7 cellular contexts compared by ENCODE assay signal in genomic region chr3:195259146-195259563, GRCh38. TPM values are rescaled to one million over a fixed set of nuclear protein-coding genes. Genes with fewer than 3 reads are reported as not detected.
DNase-seq lines count a peak whose midpoint lies in the region; ATAC-seq and TF ChIP-seq lines count a peak whose summit lies in the region.

No MANE protein-coding gene starts in this region.

- no peaks in the 10 kb centered on the region for H3K36me3 Mint-ChIP-seq in IgD-negative memory B cell

- H3K27ac Mint-ChIP-seq in IgD-negative memory B cell: peak overlapping the region; percentile 22 to 95 (median 92)

- H3K27me3 ChIP-seq in brain microvascular endothelial cell (replicated peaks) (no peaks in the 10 kb centered on the region), lower lobe of right lung (ENCODE audit: low read depth) (no peaks in the 10 kb centered on the region), upper lobe of left lung (no peaks in the 10 kb centered on the region)

- no peaks in the 10 kb centered on the region for H3K27me3 Mint-ChIP-seq in IgD-negative memory B cell

- WGBS in upper lobe of left lung, 2 donors: 67 to 93% methylated on average over 2 to 8 of the region's 12 CpGs

- no peak for TF ChIP-seq POLR2A in upper lobe of left lung (IDR thresholded peaks at IDR 0.05)

- H3K4me3 Mint-ChIP-seq in IgD-negative memory B cell: peak overlapping the region; percentile 62 to 79 (median 70)

- H3K4me1 Mint-ChIP-seq in IgD-negative memory B cell: peaks cover 6 to 13% (median 11%) of the 10 kb centered on the region in 3 donors

- intact Hi-C loops in lower lobe of right lung (cut with DNase I): no loop called here

- ATAC-seq in GM18511 (IDR thresholded peaks at IDR 0.05; ENCODE audit: unreplicated experiment): peak; percentile 1
- peak in 1 of 2 donors; percentile 2 for ATAC-seq in lower lobe of right lung
- ATAC-seq in upper lobe of left lung (ENCODE audit: low FRiP score in 2 of 2): peak in 1 of 2 donors; percentile 27
- ATAC-seq in HG02610 (IDR thresholded peaks at IDR 0.05; ENCODE audit: unreplicated experiment): no peak

- DNase-seq in brain microvascular endothelial cell (peak; percentile 32), lower lobe of right lung (no peak), upper lobe of left lung (no peak), dedifferentiated amniotic fluid mesenchymal stem cell (ENCODE audit: extremely low spot score) (no peak)

- H3K36me3 ChIP-seq in brain microvascular endothelial cell (replicated peaks): no peaks in the 10 kb centered on the region
- no peaks in the 10 kb centered on the region for H3K36me3 ChIP-seq in lower lobe of right lung
- H3K36me3 ChIP-seq in upper lobe of left lung: no peaks in the 10 kb centered on the region

- in situ Hi-C loops in brain microvascular endothelial cell (cut with HindIII; ENCODE audit: low pct_ligation_motif_present, low sequenced_read_pairs): no loop called here

- H3K4me1 ChIP-seq in lower lobe of right lung (peaks cover 38% of the 10 kb centered on the region), upper lobe of left lung (peaks cover 26 to 43% (median 38%) of the 10 kb centered on the region in 4 donors)

- H3K27ac ChIP-seq in brain microvascular endothelial cell: peak overlapping the region; percentile 92
- H3K27ac ChIP-seq in lower lobe of right lung: peak overlapping the region; percentile 95
- peak overlapping the region; percentile 93 to 96 (median 96) for H3K27ac ChIP-seq in upper lobe of left lung

- H3K9me3 ChIP-seq in lower lobe of right lung (no peaks in the 10 kb centered on the region), upper lobe of left lung (no peaks in the 10 kb centered on the region)

- TF ChIP-seq CTCF in brain microvascular endothelial cell (IDR thresholded peaks at IDR 0.05; ENCODE audit: low read depth, low read length, missing control alignments) (no peak), lower lobe of right lung (IDR thresholded peaks at IDR 0.05) (no peak), upper lobe of left lung (IDR thresholded peaks at IDR 0.05) (no peak)

- H3K4me3 ChIP-seq in brain microvascular endothelial cell (ENCODE audit: low read depth, low read length) (peak overlapping the region; percentile 52), lower lobe of right lung (peak overlapping the region; percentile 72), upper lobe of left lung (peak overlapping the region in 3 of 4 donors; percentile 66 to 71 (median 67))

- H3K9me3 Mint-ChIP-seq in IgD-negative memory B cell: no peaks in the 10 kb centered on the region

- no peak for TF ChIP-seq EP300 in upper lobe of left lung (IDR thresholded peaks at IDR 0.05)

RNA-seq across cellular contexts. Expression of gene XXYLT1, which starts 11.8 kb away (rescaled TPM):
- polyA plus RNA-seq in IgD-negative memory B cell: 5.2 TPM
- total RNA-seq in lower lobe of right lung (8.9 TPM), upper lobe of left lung (1 to 10 TPM; 6.3 to 9.6 (median 8.6) TPM)
